Comparison of ENCODE assay signal across 8 cellular contexts in genomic region chr11:86418929-86419328, GRCh38. TPM values are rescaled to one million over a fixed set of nuclear protein-coding genes. Genes with fewer than 3 reads are reported as not detected.
DNase-seq lines count a peak whose midpoint lies in the region; ATAC-seq and TF ChIP-seq lines count a peak whose summit lies in the region.

No MANE protein-coding gene starts in this region.

- no peaks in the 10 kb centered on the region for H3K9me3 ChIP-seq in OCI-LY7 (ENCODE audit: low read length)

- no peak overlapping the region for H3K27ac ChIP-seq in OCI-LY7 (ENCODE audit: low read depth, low read length, poor library complexity, severe bottlenecking)

- BruUV-seq in OCI-LY7 (replicated peaks; lab: Mats Ljungman, UMichigan), result no TSS peak

- ATAC-seq in GM19351 (IDR thresholded peaks at IDR 0.05; ENCODE audit: unreplicated experiment) (peak; percentile 57), HG03469 (IDR thresholded peaks at IDR 0.05; ENCODE audit: unreplicated experiment) (no peak)

- TF ChIP-seq CTCF in BJ (IDR thresholded peaks at IDR 0.05; ENCODE audit: insufficient read depth, low read depth, low read length), result peak; percentile 22; the same call in 1 of the 2 replicates
- TF ChIP-seq CTCF in OCI-LY7 (conservative IDR thresholded peaks at IDR 0.05; ENCODE audit: low read length), result peak; percentile 38; the same call in 1 of the 2 replicates

- no peaks in the 10 kb centered on the region for H3K4me1 ChIP-seq in OCI-LY7 (ENCODE audit: insufficient read depth, low read length, poor library complexity, severe bottlenecking)

- no peaks in the 10 kb centered on the region for H4K20me1 ChIP-seq in OCI-LY7 (ENCODE audit: insufficient read depth, low read length)

- CTCF ChIA-PET in BJ (lab: Yijun Ruan, JAX) (interaction anchor here (0.6 to 3.1 kb wide), 9 partner anchors 12 to 797 kb away, joined by 3 to 25 read pairs (median 4); no protein-coding TSS in a partner anchor), OCI-LY7 (lab: Charles Lee; ENCODE audit: unreplicated experiment) (no interaction called here)

- H3K27me3 ChIP-seq in BJ (ENCODE audit: control insufficient read depth, insufficient read depth, low read length), result no peaks in the 10 kb centered on the region

- H3K4me3 ChIP-seq in BJ (ENCODE audit: low read depth, low read length) (no peak overlapping the region), OCI-LY7 (ENCODE audit: low read depth, low read length, poor library complexity, severe bottlenecking) (no peak overlapping the region)

- no peak overlapping the region for H2AFZ ChIP-seq in OCI-LY7 (ENCODE audit: low read length)

- H3K36me3 ChIP-seq in BJ (ENCODE audit: control insufficient read depth, insufficient read depth, low read length) (no peaks in the 10 kb centered on the region), OCI-LY7 (ENCODE audit: insufficient read depth, low read length) (no peaks in the 10 kb centered on the region)

- POLR2A ChIA-PET in BJ (lab: Charles Lee) (no interaction called here), OCI-LY7 (lab: Charles Lee) (no interaction called here)

- no peak overlapping the region for H3K4me2 ChIP-seq in OCI-LY7 (ENCODE audit: low read length)

- H3K79me2 ChIP-seq in OCI-LY7 (ENCODE audit: insufficient read depth, low read depth, low read length), result no peaks in the 10 kb centered on the region

- intact Hi-C loops in OCI-LY7 (cut with micrococcal nuclease; ENCODE audit: unreplicated experiment), result no loop called here
- intact Hi-C loops in cardiac septum (cut with DNase I), result no loop called here

- DNase-seq in BJ (ENCODE audit: low read depth) (no peak), OCI-LY7 (ENCODE audit: low spot score) (peak; percentile 4), fibroblast of gingiva (ENCODE audit: low read depth) (peak; percentile 8), cardiac septum (ENCODE audit: low spot score) (no peak)
- no peak for DNase-seq in activated CD4-positive, alpha-beta T cell treated with anti-CD3 and anti-CD28 coated beads, Interleukin-2, amount 50 U/mL, for 48 hours
- DNase-seq in activated CD4-positive, alpha-beta T cell treated with anti-CD3 and anti-CD28 coated beads for 48 hours, result no peak

- H3K9me2 ChIP-seq in OCI-LY7 (ENCODE audit: insufficient read depth, low read length), result no peaks in the 10 kb centered on the region

RNA-seq across cellular contexts. Expression of gene CCDC81, which starts 44.2 kb away (rescaled TPM):
- polyA plus RNA-seq in BJ (2011; rRNA removed), result 4.3 and 6.3 TPM in 2 replicates
- 2.9 and 4.4 TPM in 2 replicates for polyA minus RNA-seq in BJ (2011; rRNA and poly(A)+ RNA removed)
- 0.26 and 0.41 TPM in 2 replicates for total RNA-seq in OCI-LY7 (2014; rRNA removed; shearing (Covaris generic))
- total RNA-seq in OCI-LY7 (2022) (0.87 and 1.0 TPM in 2 replicates), cardiac septum (0.59 TPM)

Comparison
In these comparisons a context has a peak if more than half of its experiments do, and no peak if none do; other contexts are left out.
1. DNase-seq: peak in OCI-LY7 (single experiment) and fibroblast of gingiva (single experiment); none in BJ (single experiment), activated CD4-positive, alpha-beta T cell treated with anti-CD3 and anti-CD28 coated beads, Interleukin-2, amount 50 U/mL, for 48 hours (0 of 2), activated CD4-positive, alpha-beta T cell treated with anti-CD3 and anti-CD28 coated beads for 48 hours (single experiment) and cardiac septum (single experiment).